In the genomic region with DNA sequence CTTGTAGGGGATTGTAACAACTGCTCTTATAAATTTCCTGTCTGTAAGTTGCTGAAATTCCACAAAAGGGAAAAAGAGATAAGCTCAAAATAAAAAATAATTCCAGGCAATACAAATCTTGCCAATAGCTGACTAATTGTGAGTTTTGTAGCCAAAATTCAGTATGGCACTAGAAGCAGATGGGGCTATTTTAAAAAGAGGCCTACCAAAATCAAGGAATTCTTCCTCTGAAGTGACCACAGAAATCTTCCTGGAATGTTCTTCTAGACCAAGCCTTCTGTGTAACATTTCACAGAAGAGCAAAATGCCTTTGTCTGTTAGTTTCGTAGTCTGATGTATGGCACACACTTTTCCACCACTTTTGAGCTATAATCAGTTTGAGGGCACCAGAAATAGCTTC, we compare ENCODE assay signal across 29 cellular contexts.
DNase-seq lines count a peak whose midpoint lies in the region; ATAC-seq and TF ChIP-seq lines count a peak whose summit lies in the region.
"Had no signal": no experiment of that assay in that cellular context is flagged by ENCODE, and none has a peak within 500 bp of the region (broad histone marks: within the 10 kb centered on the region; RNA-seq: fewer than 3 reads in every experiment).

No MANE protein-coding gene starts in this region.

- WGBS in IMR-90 (ENCODE audit: extremely low coverage in 2 of 2, insufficient read length in 1 of 2), 2 experiments, result no CpG with 5 or more reads among the region's 1 CpG
- 80% methylated on average over 1 of the region's 1 CpG; no CpG with 5 or more reads in 1 of the 2 experiments for WGBS in mesodermal cell (ENCODE audit: insufficient coverage in 2 of 2), 2 experiments

- CTCF ChIA-PET in IMR-90 (lab: Yijun Ruan, JAX), result no interaction called here
- CTCF ChIA-PET in activated CD8-positive, alpha-beta T cell treated with anti-CD3 and anti-CD28 coated beads, Interleukin-2, amount 10 ng/mL, durations not matched to agents 7 days and 5 days (lab: Charles Lee), result no interaction called here

- POLR2A ChIA-PET in IMR-90 (lab: Charles Lee; ENCODE audit: unreplicated experiment), result no interaction called here
- POLR2A ChIA-PET in activated CD8-positive, alpha-beta T cell treated with anti-CD3 and anti-CD28 coated beads, Interleukin-2, amount 10 ng/mL, durations not matched to agents 7 days and 5 days (lab: Charles Lee), result no interaction called here

- no peak overlapping the region for H2BK15ac ChIP-seq in IMR-90 (ENCODE audit: low read depth, low read length)

- H3K14ac ChIP-seq in IMR-90 (replicated peaks; ENCODE audit: low read depth, low read length), result no peak overlapping the region

- DNase-seq in AG08395 (ENCODE audit: low spot score) (peak; percentile 78), IMR-90 (peak; percentile 2), dedifferentiated amniotic fluid mesenchymal stem cell (ENCODE audit: extremely low spot score) (peak; percentile 71), NCI-H446 treated with DMSO at 0.1 percent for 48 hours (lab: John Stamatoyannopoulos, UW) (no peak), ACHN (no peak), HUDEP-2 (lab: John Stamatoyannopoulos, UW; ENCODE audit: unreplicated experiment in 76 of 76) (no peak)
- no peak for DNase-seq in activated CD8-positive, alpha-beta T cell treated with anti-CD3 and anti-CD28 coated beads, Interleukin-2, amount 10 ng/mL, durations not matched to agents 7 days and 5 days
- DNase-seq: activated CD4-positive, alpha-beta T cell treated with anti-CD3 and anti-CD28 coated beads, Interleukin-2, amount 50 U/mL, for 4 hours; activated gamma-delta T cell treated with Interleukin-2 at 50 U/mL for 16 hours; amygdala; CD4-positive, alpha-beta T cell; DMS 273 treated with DMSO at 0.1 percent for 48 hours; effector CD8-positive, alpha-beta T cell; GDM1; head of caudate nucleus; NCI-H1092 treated with DMSO at 0.1 percent for 48 hours; NCI-H2081; NCI-H510A; NK-92 treated with Interleukin-12 subunit alpha and Interleukin-12 subunit beta, amount 100 ng/mL, for 24 hours; substantia nigra; T-helper 9 cell had no signal

- in situ Hi-C loops in IMR-90 (cut with MboI; ENCODE audit: low sequenced_read_pairs) (no loop called here), ACHN (cut with HindIII; ENCODE audit: low pct_ligation_motif_present, low pct_unique_long_range_greater_than_20kb, low sequenced_read_pairs) (no loop called here)

- no peak for ATAC-seq in IMR-90 (ENCODE audit: low read depth)
- ATAC-seq in activated CD8-positive, alpha-beta T cell treated with anti-CD3 and anti-CD28 coated beads, Interleukin-2, amount 10 ng/mL, durations not matched to agents 7 days and 5 days, result no peak
- ATAC-seq: GM12878, GM23338, WTC11 had no signal

- H4K5ac ChIP-seq in IMR-90 (ENCODE audit: low read depth, low read length), result no peak overlapping the region

- H4K91ac ChIP-seq in IMR-90 (ENCODE audit: insufficient read depth, low read depth, low read length), result no peak overlapping the region

- H3K18ac ChIP-seq in IMR-90 (ENCODE audit: low read depth, low read length), result no peak overlapping the region

- no peak overlapping the region for H2BK120ac ChIP-seq in IMR-90 (ENCODE audit: low read depth, low read length)

- H3K79me1 ChIP-seq in IMR-90 (ENCODE audit: low read depth in 1 of 2, low read length in 2 of 2), result no peaks in the 10 kb centered on the region

- no TSS peak for BruUV-seq in IMR-90 (replicated peaks; lab: Mats Ljungman, UMichigan)

- dilution Hi-C loops in IMR-90 (cut with HindIII; ENCODE audit: low sequenced_read_pairs, unreplicated experiment), result no loop called here

- no peak overlapping the region for H3K4me3 Mint-ChIP-seq in activated CD8-positive, alpha-beta T cell treated with anti-CD3 and anti-CD28 coated beads, Interleukin-2, amount 10 ng/mL, durations not matched to agents 7 days and 5 days
- H3K4me3 Mint-ChIP-seq: CD4-positive, alpha-beta T cell; GM23338; WTC11 had no signal

- no peak overlapping the region for H2BK20ac ChIP-seq in IMR-90 (ENCODE audit: low read depth, low read length)

- H3K4ac ChIP-seq in IMR-90 (ENCODE audit: low read depth, low read length), result no peak overlapping the region

- H3K56ac ChIP-seq in IMR-90 (ENCODE audit: extremely low read depth, insufficient read depth, low read length), result no peak overlapping the region

- no peak overlapping the region for H2BK5ac ChIP-seq in IMR-90 (ENCODE audit: low read depth, low read length, poor library complexity, severe bottlenecking)

- intact Hi-C loops in IMR-90 (cut with micrococcal nuclease), result no loop called here

- H3K9ac ChIP-seq in IMR-90 (ENCODE audit: low read depth, low read length), result no peak overlapping the region
- H3K9ac ChIP-seq: KMS-11 had no signal

- no peak overlapping the region for H3K27ac Mint-ChIP-seq in activated CD8-positive, alpha-beta T cell treated with anti-CD3 and anti-CD28 coated beads, Interleukin-2, amount 10 ng/mL, durations not matched to agents 7 days and 5 days
- H3K27ac Mint-ChIP-seq: CD4-positive, alpha-beta T cell; GM23338; WTC11 had no signal

- no peak for TF ChIP-seq RAD21 in IMR-90 (IDR thresholded peaks at IDR 0.05; ENCODE audit: low read length)

- no peaks in the 10 kb centered on the region for H3K4me1 ChIP-seq in IMR-90 (ENCODE audit: control insufficient read depth, insufficient read depth, low read length)
- H3K4me1 ChIP-seq in mesodermal cell (ENCODE audit: control insufficient read depth, insufficient read depth, low read length, poor library complexity, severe bottlenecking), result peaks cover 31% of the 10 kb centered on the region
- H3K4me1 ChIP-seq: esophagus muscularis mucosa had no signal

- no peak overlapping the region for H3K27ac ChIP-seq in IMR-90 (ENCODE audit: insufficient read depth, low read length)
- H3K27ac ChIP-seq in mesodermal cell (ENCODE audit: low read depth, low read length, severe bottlenecking), result peak overlapping the region; percentile 19
- H3K27ac ChIP-seq: esophagus muscularis mucosa, KMS-11, neutrophil, RWPE1 had no signal

- no peaks in the 10 kb centered on the region for H3K27me3 Mint-ChIP-seq in activated CD8-positive, alpha-beta T cell treated with anti-CD3 and anti-CD28 coated beads, Interleukin-2, amount 10 ng/mL, durations not matched to agents 7 days and 5 days (ENCODE audit: low read depth)
- H3K27me3 Mint-ChIP-seq: CD4-positive, alpha-beta T cell had no signal

- no peak overlapping the region for H4K8ac ChIP-seq in IMR-90 (ENCODE audit: low read depth in 2 of 2, low read length in 2 of 2)

- H2AK5ac ChIP-seq in IMR-90 (ENCODE audit: low read depth, low read length), result no peak overlapping the region

- no peaks in the 10 kb centered on the region for H3K4me1 Mint-ChIP-seq in activated CD8-positive, alpha-beta T cell treated with anti-CD3 and anti-CD28 coated beads, Interleukin-2, amount 10 ng/mL, durations not matched to agents 7 days and 5 days (ENCODE audit: low read depth)

- no peaks in the 10 kb centered on the region for H3K27me3 ChIP-seq in IMR-90 (ENCODE audit: control insufficient read depth, insufficient read depth, low read length)
- H3K27me3 ChIP-seq: esophagus muscularis mucosa, neutrophil had no signal

- no peaks in the 10 kb centered on the region for H3K36me3 Mint-ChIP-seq in activated CD8-positive, alpha-beta T cell treated with anti-CD3 and anti-CD28 coated beads, Interleukin-2, amount 10 ng/mL, durations not matched to agents 7 days and 5 days (ENCODE audit: low read depth)

- no peaks in the 10 kb centered on the region for H3K9me3 ChIP-seq in IMR-90 (ENCODE audit: control insufficient read depth, insufficient read depth, low read length)
- H3K9me3 ChIP-seq in mesodermal cell (ENCODE audit: control insufficient read depth, low read length), result no peaks in the 10 kb centered on the region
- H3K9me3 ChIP-seq: esophagus muscularis mucosa, neutrophil had no signal

- no peaks in the 10 kb centered on the region for H3K9me1 ChIP-seq in IMR-90 (ENCODE audit: insufficient read depth, low read length)

- no peaks in the 10 kb centered on the region for H4K20me1 ChIP-seq in IMR-90 (ENCODE audit: insufficient read depth, low read length)

- TF ChIP-seq POLR2A in IMR-90 (IDR thresholded peaks at IDR 0.05; ENCODE audit: low read depth, low read length), result no peak

- H3K9me3 Mint-ChIP-seq in activated CD8-positive, alpha-beta T cell treated with anti-CD3 and anti-CD28 coated beads, Interleukin-2, amount 10 ng/mL, durations not matched to agents 7 days and 5 days (ENCODE audit: insufficient read depth), result no peaks in the 10 kb centered on the region
- H3K9me3 Mint-ChIP-seq: CD4-positive, alpha-beta T cell had no signal

- TF ChIP-seq CTCF in IMR-90 (conservative IDR thresholded peaks at IDR 0.05; ENCODE audit: low read depth, low read length), result no peak

- no peak overlapping the region for H3K4me2 ChIP-seq in IMR-90 (ENCODE audit: low read depth, low read length)
- H3K4me2 ChIP-seq: GM23338, KMS-11 had no signal

- H3K36me3 ChIP-seq in IMR-90 (ENCODE audit: control insufficient read depth, insufficient read depth, low read length) (no peaks in the 10 kb centered on the region), mesodermal cell (ENCODE audit: control insufficient read depth, insufficient read depth, low read length) (no peaks in the 10 kb centered on the region)
- H3K36me3 ChIP-seq: esophagus muscularis mucosa, neutrophil had no signal

- no peak overlapping the region for H3K4me3 ChIP-seq in IMR-90 (ENCODE audit: insufficient read depth, low read depth, low read length)
- H3K4me3 ChIP-seq in mesodermal cell (ENCODE audit: extremely low read depth, insufficient read depth, low read length, poor library complexity, severe bottlenecking), result no peak overlapping the region
- H3K4me3 ChIP-seq: esophagus muscularis mucosa, GM12878, GM23338 had no signal

- H2AFZ ChIP-seq in IMR-90 (replicated peaks; ENCODE audit: low read length, poor library complexity), result no peak overlapping the region
- H2AFZ ChIP-seq: GM23338 had no signal

- H3K23ac ChIP-seq in IMR-90 (ENCODE audit: low read depth, low read length), result no peak overlapping the region

- H2AK9ac ChIP-seq in IMR-90 (replicated peaks; ENCODE audit: low read depth, low read length, poor library complexity), result no peak overlapping the region

TF ChIP-seq in IMR-90, 13 proteins besides CTCF, POLR2A, EP300 and RAD21:
- no peak for TF ChIP-seq RCOR1 (IDR thresholded peaks at IDR 0.05; ENCODE audit: insufficient replicate concordance, low read length)
- no peak for TF ChIP-seq CEBPB (IDR thresholded peaks at IDR 0.05; ENCODE audit: low read depth, low read length)
- TF ChIP-seq BHLHE40 (IDR thresholded peaks at IDR 0.05; ENCODE audit: low read depth, low read length), result no peak
- no peak for TF ChIP-seq CHD1 (IDR thresholded peaks at IDR 0.05; ENCODE audit: low read depth, low read length)
- no peak for TF ChIP-seq SMC3 (IDR thresholded peaks at IDR 0.05; ENCODE audit: low read depth, low read length)
- TF ChIP-seq RFX5 (IDR thresholded peaks at IDR 0.05; ENCODE audit: low read depth, low read length), result no peak

Comparison
In these comparisons a context has a peak if more than half of its experiments do, and no peak if none do; other contexts are left out.
1. DNase-seq: peak in AG08395 (single experiment), IMR-90 (single experiment) and dedifferentiated amniotic fluid mesenchymal stem cell (single experiment); none in activated CD8-positive, alpha-beta T cell treated with anti-CD3 and anti-CD28 coated beads, Interleukin-2, amount 10 ng/mL, durations not matched to agents 7 days and 5 days (single experiment), NCI-H446 treated with DMSO at 0.1 percent for 48 hours (single experiment), ACHN (single experiment) and HUDEP-2 (0 of 76).